8 cellular contexts compared by ENCODE assay signal in genomic region chr20:35093245-35093884, GRCh38. TPM values are rescaled to one million over a fixed set of nuclear protein-coding genes. Genes with fewer than 3 reads are reported as not detected.
DNase-seq lines count a peak whose midpoint lies in the region; ATAC-seq and TF ChIP-seq lines count a peak whose summit lies in the region.

No MANE protein-coding gene starts in this region.

- in situ Hi-C loops in gastrocnemius medialis (cut with MboI; ENCODE audit: low sequenced_read_pairs in 4 of 4) = loop anchor here (5.0 to 25.0 kb wide), 4 partner anchors 111 to 231 kb away; partner anchors contain the start of genes GGT7 (in 4 of the 4) and ACSS2 (in 1 of the 4)

- H3K27ac ChIP-seq in right cardiac atrium (ENCODE audit: low read length) = peak overlapping the region; percentile 81
- H3K27ac ChIP-seq in fibroblast of lung (ENCODE audit: insufficient read depth, low read length) = peak overlapping the region; percentile 97
- peak overlapping the region; percentile 87 to 99 (median 94) for H3K27ac ChIP-seq in gastrocnemius medialis

- no peak overlapping the region for H3K4me2 ChIP-seq in fibroblast of lung (ENCODE audit: extremely low read depth, insufficient read depth, low read length)

- POLR2A ChIA-PET in activated CD4-positive, alpha-beta T cell treated with anti-CD3 and anti-CD28 coated beads, Interleukin-2, amount 10 ng/mL, durations not matched to agents 7 days and 5 days (lab: Charles Lee) = no interaction called here

- H3K4me3 Mint-ChIP-seq in activated CD4-positive, alpha-beta T cell treated with anti-CD3 and anti-CD28 coated beads, Interleukin-2, amount 10 ng/mL, durations not matched to agents 7 days and 5 days = peak overlapping the region; percentile 86

- TF ChIP-seq CTCF in fibroblast of lung (conservative IDR thresholded peaks at IDR 0.05 in 1 of 2, IDR thresholded peaks at IDR 0.05 in 1 of 2; ENCODE audit: low read depth in 1 of 2, low read length in 2 of 2) (no peak), gastrocnemius medialis (IDR thresholded peaks at IDR 0.05 in 4 of 5, conservative IDR thresholded peaks at IDR 0.05 in 1 of 5) (no peak)

- H3K27me3 Mint-ChIP-seq in activated CD4-positive, alpha-beta T cell treated with anti-CD3 and anti-CD28 coated beads, Interleukin-2, amount 10 ng/mL, durations not matched to agents 7 days and 5 days = no peaks in the 10 kb centered on the region

- CTCF ChIA-PET in activated CD4-positive, alpha-beta T cell treated with anti-CD3 and anti-CD28 coated beads, Interleukin-2, amount 10 ng/mL, durations not matched to agents 7 days and 5 days (lab: Charles Lee) = interaction anchor here (0.5 to 1.7 kb wide), 4 partner anchors 18 to 223 kb away, joined by 3 to 7 read pairs (median 5); no protein-coding TSS in a partner anchor

- H3K4me3 ChIP-seq in right cardiac atrium (ENCODE audit: low read length) (peak overlapping the region; percentile 94), fibroblast of lung (replicated peaks in 1 of 4; ENCODE audit: control extremely low read depth in 1 of 4, insufficient read depth in 1 of 4, low read depth in 3 of 4, low read length in 4 of 4) (peak overlapping the region in 1 of 4 experiments; percentile 99), gastrocnemius medialis (peak overlapping the region; percentile 71 to 95 (median 80))

- no peak for DNase-seq in right cardiac atrium
- no peak for DNase-seq in left ventricle myocardium superior
- no peak for DNase-seq in activated CD4-positive, alpha-beta T cell treated with anti-CD3 and anti-CD28 coated beads, Interleukin-2, amount 10 ng/mL, durations not matched to agents 7 days and 5 days
- peak; percentile 71 to 80 for DNase-seq in fibroblast of lung (ENCODE audit: low read depth in 2 of 2)
- no peak for DNase-seq in gastrocnemius medialis
- DNase-seq in D341Med (ENCODE audit: low spot score) = no peak
- no peak for DNase-seq in NCI-H2081 treated with DMSO at 0.1 percent for 48 hours (lab: John Stamatoyannopoulos, UW)

- H3K9me3 ChIP-seq in right cardiac atrium (ENCODE audit: control insufficient read depth, low read length) (no peaks in the 10 kb centered on the region), fibroblast of lung (ENCODE audit: control insufficient read depth, insufficient read depth, low read depth, low read length) (no peaks in the 10 kb centered on the region), gastrocnemius medialis (no peaks in the 10 kb centered on the region)

- H3K36me3 ChIP-seq in fibroblast of lung (ENCODE audit: control insufficient read depth, insufficient read depth, low read length) = no peaks in the 10 kb centered on the region
- H3K36me3 ChIP-seq in gastrocnemius medialis = peaks cover 0 to 9% of the 10 kb centered on the region in 2 donors

- H3K4me1 ChIP-seq in right cardiac atrium (ENCODE audit: control insufficient read depth, insufficient read depth, low read length) (no peaks in the 10 kb centered on the region), fibroblast of lung (ENCODE audit: control insufficient read depth, extremely low read depth, insufficient read depth, low read length) (peaks cover 7% of the 10 kb centered on the region), gastrocnemius medialis (peaks cover 30 to 34% of the 10 kb centered on the region in 2 donors)

- no peaks in the 10 kb centered on the region for H4K20me1 ChIP-seq in fibroblast of lung (ENCODE audit: control insufficient read depth, extremely low read depth, insufficient read depth, low read length)

- no peak for TF ChIP-seq POLR2A in gastrocnemius medialis (IDR thresholded peaks at IDR 0.05)

- WGBS in right cardiac atrium = 77% methylated on average over 8 of the region's 8 CpGs

- H3K4me1 Mint-ChIP-seq in activated CD4-positive, alpha-beta T cell treated with anti-CD3 and anti-CD28 coated beads, Interleukin-2, amount 10 ng/mL, durations not matched to agents 7 days and 5 days = peaks cover 46% of the 10 kb centered on the region

- H3K9ac ChIP-seq in fibroblast of lung (ENCODE audit: insufficient read depth, low read length) = no peak overlapping the region

- peak overlapping the region; percentile 93 for H2AFZ ChIP-seq in fibroblast of lung (ENCODE audit: low read length)

- H3K9me3 Mint-ChIP-seq in activated CD4-positive, alpha-beta T cell treated with anti-CD3 and anti-CD28 coated beads, Interleukin-2, amount 10 ng/mL, durations not matched to agents 7 days and 5 days = no peaks in the 10 kb centered on the region

- H3K27me3 ChIP-seq in right cardiac atrium (ENCODE audit: control insufficient read depth, insufficient read depth) = no peaks in the 10 kb centered on the region
- no peaks in the 10 kb centered on the region for H3K27me3 ChIP-seq in fibroblast of lung (ENCODE audit: control insufficient read depth, insufficient read depth, low read length)
- no peaks in the 10 kb centered on the region for H3K27me3 ChIP-seq in gastrocnemius medialis

- peaks cover 39% of the 10 kb centered on the region for H3K79me2 ChIP-seq in fibroblast of lung (ENCODE audit: control insufficient read depth, insufficient read depth, low read length)

- intact Hi-C loops in right cardiac atrium (cut with DNase I) = loop anchor here in 1 of 4 donors (5.0 kb wide), 1 partner anchor 114 kb away; no protein-coding TSS in a partner anchor
- intact Hi-C loops in left ventricle myocardium superior (cut with micrococcal nuclease) = loop anchor here (10.0 kb wide), 1 partner anchor 51 kb away; the partner anchor contains the start of gene EDEM2
- intact Hi-C loops in gastrocnemius medialis (cut with DNase I; ENCODE audit: low total_unique reads) = loop anchor here (2.0 to 10.0 kb wide), 6 partner anchors 54 to 1279 kb away; partner anchors contain the start of genes CHMP4B, EDEM2, GSS and MYH7B

- H3K27ac Mint-ChIP-seq in activated CD4-positive, alpha-beta T cell treated with anti-CD3 and anti-CD28 coated beads, Interleukin-2, amount 10 ng/mL, durations not matched to agents 7 days and 5 days = peak overlapping the region; percentile 94

- peaks cover 15% of the 10 kb centered on the region for H3K36me3 Mint-ChIP-seq in activated CD4-positive, alpha-beta T cell treated with anti-CD3 and anti-CD28 coated beads, Interleukin-2, amount 10 ng/mL, durations not matched to agents 7 days and 5 days (ENCODE audit: low read depth)

- ATAC-seq in right cardiac atrium (no peak), left ventricle myocardium superior (no peak), gastrocnemius medialis (no peak), HG02588 (IDR thresholded peaks at IDR 0.05; ENCODE audit: unreplicated experiment) (no peak)

RNA-seq across cellular contexts. Expression of gene TRPC4AP, which starts 0.8 kb away (rescaled TPM):
- 10 to 100 TPM; 34.3 to 44.6 (median 36.6) TPM for total RNA-seq in right cardiac atrium
- 29.1 TPM for polyA plus RNA-seq in right cardiac atrium
- 33.7 TPM for total RNA-seq in left ventricle myocardium superior
- total RNA-seq in activated CD4-positive, alpha-beta T cell treated with anti-CD3 and anti-CD28 coated beads, Interleukin-2, amount 10 ng/mL, durations not matched to agents 7 days and 5 days = 10 to 100 TPM; 48.8 to 49.4 TPM
- total RNA-seq in fibroblast of lung = 52.9 and 63.1 TPM in 2 replicates
- 86.7 and 89.7 TPM in 2 replicates for polyA plus RNA-seq in fibroblast of lung
- polyA plus RNA-seq in fibroblast of lung (2012) = 66.2 and 67.1 TPM in 2 replicates
- 123 and 125 TPM in 2 replicates for polyA minus RNA-seq in fibroblast of lung (ENCODE audit: low replicate concordance)
- 10 to 100 TPM; 58.4 to 67.4 (median 63.5) TPM for total RNA-seq in gastrocnemius medialis

RNA-seq across cellular contexts. Expression of gene EDEM2, which starts 53.8 kb away (rescaled TPM):
- total RNA-seq in right cardiac atrium (10 to 100 TPM; 15.1 to 25.9 (median 15.4) TPM), left ventricle myocardium superior (9.7 TPM), fibroblast of lung (61.4 and 99.4 TPM in 2 replicates), gastrocnemius medialis (10 to 100 TPM in 1 of 4 donors, 1 to 10 TPM in 3; 7.2 to 12.2 (median 9.5) TPM)
- polyA plus RNA-seq in right cardiac atrium (11.8 TPM), fibroblast of lung (23.8 and 25.3 TPM in 2 replicates)
- total RNA-seq in activated CD4-positive, alpha-beta T cell treated with anti-CD3 and anti-CD28 coated beads, Interleukin-2, amount 10 ng/mL, durations not matched to agents 7 days and 5 days = 10 to 100 TPM; 22.8 to 25.0 TPM
- 27.2 and 29.1 TPM in 2 replicates for polyA plus RNA-seq in fibroblast of lung (2012)
- 23.5 and 25.9 TPM in 2 replicates for polyA minus RNA-seq in fibroblast of lung (ENCODE audit: low replicate concordance)

Comparison
In these comparisons a context has a peak if more than half of its experiments do, and no peak if none do; other contexts are left out.
1. DNase-seq: peak in fibroblast of lung (2 of 2); none in right cardiac atrium (0 of 3), left ventricle myocardium superior (single experiment), activated CD4-positive, alpha-beta T cell treated with anti-CD3 and anti-CD28 coated beads, Interleukin-2, amount 10 ng/mL, durations not matched to agents 7 days and 5 days (single experiment), gastrocnemius medialis (0 of 2), D341Med (single experiment) and NCI-H2081 treated with DMSO at 0.1 percent for 48 hours (single experiment).
2. Peak in every context shown above with its lines, with median percentiles within 50 percentile points of each other: H3K27ac ChIP-seq.